ENCODE assay signal across 8 cellular contexts in the genomic region with DNA sequence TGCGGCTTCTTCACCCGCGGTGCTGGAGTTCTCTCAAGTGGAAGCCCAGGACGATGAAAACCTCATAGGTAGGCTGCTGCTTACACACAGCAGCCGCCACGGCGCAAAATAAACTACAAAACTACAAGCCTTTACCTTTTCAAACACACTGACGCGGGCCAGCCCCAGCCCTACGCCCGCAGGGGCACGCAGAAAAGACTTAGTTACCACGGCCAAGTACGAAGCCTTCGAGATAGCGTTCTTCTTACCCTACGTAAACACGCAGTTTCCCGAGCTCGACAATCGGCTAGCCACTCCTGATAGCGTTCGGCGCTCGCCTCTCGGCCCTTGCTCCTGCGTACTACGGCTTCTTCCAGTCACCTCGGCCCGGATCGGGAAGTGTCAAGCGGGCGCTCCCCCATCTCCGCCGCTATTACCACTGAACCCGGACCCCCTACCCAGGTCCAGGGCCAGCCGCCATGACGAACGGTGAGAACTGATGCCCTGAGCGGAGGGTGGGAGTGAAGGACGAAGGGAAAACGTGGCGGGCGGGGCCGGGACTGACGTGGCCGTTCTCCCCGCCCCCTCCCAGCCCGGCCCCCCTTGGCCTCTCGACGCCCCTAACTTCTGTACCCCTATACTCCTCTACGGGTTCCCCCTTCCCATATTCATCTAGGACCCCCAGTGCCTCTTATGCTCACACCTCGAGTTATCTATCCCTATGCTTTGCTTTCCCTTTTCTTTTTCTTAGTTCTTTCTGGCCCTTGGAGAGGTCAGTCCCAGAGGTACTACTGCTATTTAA. TPM values are rescaled to one million over a fixed set of nuclear protein-coding genes. Genes with fewer than 3 reads are reported as not detected.
DNase-seq lines count a peak whose midpoint lies in the region; ATAC-seq, FAIRE-seq and TF ChIP-seq lines count a peak whose summit lies in the region.

A gene (plus strand): TSS at position 350 of the 781 bp plus-strand sequence. CDS start 109 bp downstream, at position 459.

- intact Hi-C loops in endothelial cell of umbilical vein (cut with micrococcal nuclease) = loop anchor here (1.0 to 10.0 kb wide), 4 partner anchors 14 to 944 kb away; a partner anchor contains a TSS

- CTCF ChIA-PET in endothelial cell of umbilical vein (lab: Charles Lee) = interaction anchor here (0.9 to 3.0 kb wide), 6 partner anchors 9 to 74 kb away, joined by 3 to 35 read pairs (median 4); a partner anchor contains a TSS

- H3K4me3 ChIP-seq in OCI-LY3 (ENCODE audit: low read length) (peak within 1 kb of the TSS; percentile 99), endothelial cell of umbilical vein (replicated peaks in 1 of 3; ENCODE audit: insufficient read depth in 1 of 3, low read depth in 1 of 3, low read length in 3 of 3) (peak within 1 kb of the TSS; percentile 97 to 99 (median 97))

- H3K9me3 ChIP-seq in OCI-LY3 (ENCODE audit: insufficient read depth, low read length) = no peaks in the 10 kb centered on the region
- H3K9me3 ChIP-seq in endothelial cell of umbilical vein (replicated peaks; ENCODE audit: control insufficient read depth, insufficient read depth, low read length) = no peaks in the 10 kb centered on the region

- BruUV-seq in endothelial cell of umbilical vein (replicated peaks; lab: Mats Ljungman, UMichigan) = no TSS peak

- H3K9me1 ChIP-seq in endothelial cell of umbilical vein (replicated peaks; ENCODE audit: control insufficient read depth, extremely low read depth, insufficient read depth, low read length) = no peaks in the 10 kb centered on the region

- FAIRE-seq in endothelial cell of umbilical vein (lab: Jason Lieb, UNC) = peak; percentile 57

- ATAC-seq in GM21526 (IDR thresholded peaks at IDR 0.05; ENCODE audit: low FRiP score, unreplicated experiment) = peak; percentile 87

- peak; percentile 74 for TF ChIP-seq POLR2A in endothelial cell of umbilical vein (IDR thresholded peaks at IDR 0.05; ENCODE audit: low read depth, low read length)

- H3K4me2 ChIP-seq in OCI-LY3 (ENCODE audit: low read length) = peak within 1 kb of the TSS; percentile 90
- peak within 1 kb of the TSS; percentile 81 for H3K4me2 ChIP-seq in endothelial cell of umbilical vein (ENCODE audit: insufficient read depth, low read length)

- H3K27ac ChIP-seq in OCI-LY3 (ENCODE audit: low read length) (peak within 1 kb of the TSS; percentile 82), endothelial cell of umbilical vein (ENCODE audit: insufficient read depth, low read depth, low read length) (peak within 1 kb of the TSS; percentile 63)

- H3K4me1 ChIP-seq in OCI-LY3 (ENCODE audit: low read length) = peaks cover 9% of the 10 kb centered on the region
- peaks cover 13% of the 10 kb centered on the region for H3K4me1 ChIP-seq in endothelial cell of umbilical vein (ENCODE audit: control insufficient read depth, extremely low read depth, insufficient read depth, low read length)

- TF ChIP-seq CTCF in OCI-LY3 (IDR thresholded peaks at IDR 0.05; ENCODE audit: low read depth, low read length) (no peak), endothelial cell of umbilical vein (IDR thresholded peaks at IDR 0.05; ENCODE audit: extremely low read depth in 1 of 2, insufficient read depth in 1 of 2, low read depth in 1 of 2, low read length in 2 of 2) (no peak)

- H3K9ac ChIP-seq in OCI-LY3 (ENCODE audit: low read length) (peak within 1 kb of the TSS; percentile 89), endothelial cell of umbilical vein (replicated peaks; ENCODE audit: extremely low read depth, insufficient read depth, low read length) (peak within 1 kb of the TSS; percentile 91)

- DNase-seq in D341Med (ENCODE audit: low spot score) (peak; percentile 86), HuH-7.5 (ENCODE audit: low spot score) (peak; percentile 59), endothelial cell of umbilical vein (ENCODE audit: low read depth, low spot score) (peak; percentile 99), middle frontal gyrus (ENCODE audit: extremely low spot score, low spot score) (peak; percentile 96)
- peak; percentile 91 for DNase-seq in activated CD8-positive, alpha-beta memory T cell treated with anti-CD3 and anti-CD28 coated beads, Interleukin-2, amount 50 U/mL, for 48 hours
- DNase-seq in stimulated activated CD8-positive, alpha-beta memory T cell treated with anti-CD3 and anti-CD28 coated beads, Interleukin-2, amount 100 ng/mL, for 1 hour (ENCODE audit: low read depth in 2 of 2) = peak; percentile 65 to 75

- peaks cover 25% of the 10 kb centered on the region for H3K79me2 ChIP-seq in OCI-LY3 (ENCODE audit: low read length)
- peaks cover 22% of the 10 kb centered on the region for H3K79me2 ChIP-seq in endothelial cell of umbilical vein (ENCODE audit: control insufficient read depth, insufficient read depth, low read length)

- dilution Hi-C loops in endothelial cell of umbilical vein (cut with MboI; ENCODE audit: extremely low pct_ligation_motif_present, low sequenced_read_pairs) = no loop called here

- H2AFZ ChIP-seq in OCI-LY3 (ENCODE audit: low read depth, low read length) = peak within 1 kb of the TSS; percentile 93
- peak within 1 kb of the TSS; percentile 83 for H2AFZ ChIP-seq in endothelial cell of umbilical vein (ENCODE audit: low read depth, low read length)

- no peaks in the 10 kb centered on the region for H4K20me1 ChIP-seq in OCI-LY3 (ENCODE audit: insufficient read depth, low read length)
- no peaks in the 10 kb centered on the region for H4K20me1 ChIP-seq in endothelial cell of umbilical vein (replicated peaks; ENCODE audit: control insufficient read depth, extremely low read depth, insufficient read depth, low read length)

- POLR2A ChIA-PET in endothelial cell of umbilical vein (lab: Charles Lee) = interaction anchor here (0.6 to 2.6 kb wide), 6 partner anchors 9 to 106 kb away, joined by 3 to 8 read pairs (median 4); a partner anchor contains a TSS

- H3K27me3 ChIP-seq in OCI-LY3 (ENCODE audit: low read depth, low read length) (no peaks in the 10 kb centered on the region), endothelial cell of umbilical vein (ENCODE audit: control insufficient read depth in 2 of 2, insufficient read depth in 2 of 2, low read length in 2 of 2) (no peaks in the 10 kb centered on the region)

- H3K36me3 ChIP-seq in OCI-LY3 (replicated peaks; ENCODE audit: low read depth, low read length) (no peaks in the 10 kb centered on the region), endothelial cell of umbilical vein (ENCODE audit: control insufficient read depth in 2 of 2, extremely low read depth in 1 of 2, insufficient read depth in 2 of 2, low read length in 2 of 2) (peaks cover 2 to 6% of the 10 kb centered on the region in 2 experiments)

TF ChIP-seq in endothelial cell of umbilical vein, 7 proteins besides CTCF, POLR2A, EP300 and RAD21:
- TF ChIP-seq, protein P1, sequence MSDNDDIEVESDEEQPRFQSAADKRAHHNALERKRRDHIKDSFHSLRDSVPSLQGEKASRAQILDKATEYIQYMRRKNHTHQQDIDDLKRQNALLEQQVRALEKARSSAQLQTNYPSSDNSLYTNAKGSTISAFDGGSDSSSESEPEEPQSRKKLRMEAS (IDR thresholded peaks at IDR 0.05; ENCODE audit: insufficient read depth, insufficient read length) = peak; percentile 72
- no peak for TF ChIP-seq EZH2 (IDR thresholded peaks at IDR 0.05; ENCODE audit: borderline replicate concordance, low read depth, low read length, severe bottlenecking)
- TF ChIP-seq MYC (IDR thresholded peaks at IDR 0.05; ENCODE audit: low read depth, low read length) = peak; percentile 55
- TF ChIP-seq GATA2 (IDR thresholded peaks at IDR 0.05; ENCODE audit: insufficient read depth, insufficient read length, low read depth, low read length) = no peak
- no peak for TF ChIP-seq FOS (IDR thresholded peaks at IDR 0.05; ENCODE audit: borderline replicate concordance, insufficient read depth, low read length)
- peak; percentile 88 for TF ChIP-seq POLR2AphosphoS5 (IDR thresholded peaks at IDR 0.05; ENCODE audit: insufficient read depth, low read depth, low read length)
- TF ChIP-seq JUN (IDR thresholded peaks at IDR 0.05; ENCODE audit: borderline replicate concordance, insufficient read depth, insufficient read length, low read depth) = no peak

RNA-seq across cellular contexts. Expression of the gene that starts here (rescaled TPM):
- 19.9 and 21.1 TPM in 2 replicates for total RNA-seq in endothelial cell of umbilical vein
- 6.2 and 6.7 TPM in 2 replicates for polyA plus RNA-seq in endothelial cell of umbilical vein
- polyA plus RNA-seq in endothelial cell of umbilical vein (2011; cell fraction: cytosol; rRNA removed) = 12.4 and 12.6 TPM in 2 replicates
- 7.4 TPM in 2 replicates for polyA plus RNA-seq in endothelial cell of umbilical vein (2011; cell fraction: nucleus; rRNA removed)
- polyA plus RNA-seq in endothelial cell of umbilical vein (2012) = 24.1 and 25.6 TPM in 2 replicates
- 9.5 and 11.3 TPM in 2 replicates for polyA minus RNA-seq in endothelial cell of umbilical vein
- polyA minus RNA-seq in endothelial cell of umbilical vein (2011; cell fraction: cytosol; rRNA and poly(A)+ RNA removed) = 6.6 TPM
- 6.6 and 7.4 TPM in 2 replicates for polyA minus RNA-seq in endothelial cell of umbilical vein (2011; cell fraction: nucleus; rRNA and poly(A)+ RNA removed)

Comparison
In these comparisons a context has a peak if more than half of its experiments do, and no peak if none do; other contexts are left out.
1. Peak in every context shown above with its lines: DNase-seq, ATAC-seq, H3K4me3 ChIP-seq and H3K27ac ChIP-seq.